Comparison of ENCODE assay signal across 1 cellular context in genomic region chrX:153321381-153322105, GRCh38.
TF ChIP-seq lines count a peak whose summit lies in the region.

Gene PNMA6F, minus strand, starts transcription at chrX:153321767. Its CDS starts 1,093 bp downstream, at chrX:153320674.

TF ChIP-seq in GM23338, 12 proteins besides CTCF, POLR2A, EP300 and RAD21:
- TF ChIP-seq EZH2phosphoT487 (IDR thresholded peaks at IDR 0.05; ENCODE audit: unreplicated experiment) (no peak), POLR2AphosphoS5 (IDR thresholded peaks at IDR 0.05; ENCODE audit: low read depth) (no peak), JUNB (IDR thresholded peaks at IDR 0.05; ENCODE audit: unreplicated experiment) (no peak), STAT1 (IDR thresholded peaks at IDR 0.05; ENCODE audit: unreplicated experiment) (no peak), CREB1 (CRISPR knock-in tag; IDR thresholded peaks at IDR 0.05; ENCODE audit: low read depth) (no peak), EZH2 (IDR thresholded peaks at IDR 0.05; ENCODE audit: low read depth, unreplicated experiment) (no peak), ETS1 (IDR thresholded peaks at IDR 0.05) (no peak), NANOG (IDR thresholded peaks at IDR 0.05; ENCODE audit: borderline replicate concordance) (no peak), ZNF114 (CRISPR knock-in tag; IDR thresholded peaks at IDR 0.05) (no peak), ZNF331 (CRISPR knock-in tag; IDR thresholded peaks at IDR 0.05; ENCODE audit: low read depth) (no peak)
- TF ChIP-seq, protein P1, sequence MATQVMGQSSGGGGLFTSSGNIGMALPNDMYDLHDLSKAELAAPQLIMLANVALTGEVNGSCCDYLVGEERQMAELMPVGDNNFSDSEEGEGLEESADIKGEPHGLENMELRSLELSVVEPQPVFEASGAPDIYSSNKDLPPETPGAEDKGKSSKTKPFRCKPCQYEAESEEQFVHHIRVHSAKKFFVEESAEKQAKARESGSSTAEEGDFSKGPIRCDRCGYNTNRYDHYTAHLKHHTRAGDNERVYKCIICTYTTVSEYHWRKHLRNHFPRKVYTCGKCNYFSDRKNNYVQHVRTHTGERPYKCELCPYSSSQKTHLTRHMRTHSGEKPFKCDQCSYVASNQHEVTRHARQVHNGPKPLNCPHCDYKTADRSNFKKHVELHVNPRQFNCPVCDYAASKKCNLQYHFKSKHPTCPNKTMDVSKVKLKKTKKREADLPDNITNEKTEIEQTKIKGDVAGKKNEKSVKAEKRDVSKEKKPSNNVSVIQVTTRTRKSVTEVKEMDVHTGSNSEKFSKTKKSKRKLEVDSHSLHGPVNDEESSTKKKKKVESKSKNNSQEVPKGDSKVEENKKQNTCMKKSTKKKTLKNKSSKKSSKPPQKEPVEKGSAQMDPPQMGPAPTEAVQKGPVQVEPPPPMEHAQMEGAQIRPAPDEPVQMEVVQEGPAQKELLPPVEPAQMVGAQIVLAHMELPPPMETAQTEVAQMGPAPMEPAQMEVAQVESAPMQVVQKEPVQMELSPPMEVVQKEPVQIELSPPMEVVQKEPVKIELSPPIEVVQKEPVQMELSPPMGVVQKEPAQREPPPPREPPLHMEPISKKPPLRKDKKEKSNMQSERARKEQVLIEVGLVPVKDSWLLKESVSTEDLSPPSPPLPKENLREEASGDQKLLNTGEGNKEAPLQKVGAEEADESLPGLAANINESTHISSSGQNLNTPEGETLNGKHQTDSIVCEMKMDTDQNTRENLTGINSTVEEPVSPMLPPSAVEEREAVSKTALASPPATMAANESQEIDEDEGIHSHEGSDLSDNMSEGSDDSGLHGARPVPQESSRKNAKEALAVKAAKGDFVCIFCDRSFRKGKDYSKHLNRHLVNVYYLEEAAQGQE (IDR thresholded peaks at IDR 0.05; ENCODE audit: unreplicated experiment), result no peak
- TF ChIP-seq, protein P2, sequence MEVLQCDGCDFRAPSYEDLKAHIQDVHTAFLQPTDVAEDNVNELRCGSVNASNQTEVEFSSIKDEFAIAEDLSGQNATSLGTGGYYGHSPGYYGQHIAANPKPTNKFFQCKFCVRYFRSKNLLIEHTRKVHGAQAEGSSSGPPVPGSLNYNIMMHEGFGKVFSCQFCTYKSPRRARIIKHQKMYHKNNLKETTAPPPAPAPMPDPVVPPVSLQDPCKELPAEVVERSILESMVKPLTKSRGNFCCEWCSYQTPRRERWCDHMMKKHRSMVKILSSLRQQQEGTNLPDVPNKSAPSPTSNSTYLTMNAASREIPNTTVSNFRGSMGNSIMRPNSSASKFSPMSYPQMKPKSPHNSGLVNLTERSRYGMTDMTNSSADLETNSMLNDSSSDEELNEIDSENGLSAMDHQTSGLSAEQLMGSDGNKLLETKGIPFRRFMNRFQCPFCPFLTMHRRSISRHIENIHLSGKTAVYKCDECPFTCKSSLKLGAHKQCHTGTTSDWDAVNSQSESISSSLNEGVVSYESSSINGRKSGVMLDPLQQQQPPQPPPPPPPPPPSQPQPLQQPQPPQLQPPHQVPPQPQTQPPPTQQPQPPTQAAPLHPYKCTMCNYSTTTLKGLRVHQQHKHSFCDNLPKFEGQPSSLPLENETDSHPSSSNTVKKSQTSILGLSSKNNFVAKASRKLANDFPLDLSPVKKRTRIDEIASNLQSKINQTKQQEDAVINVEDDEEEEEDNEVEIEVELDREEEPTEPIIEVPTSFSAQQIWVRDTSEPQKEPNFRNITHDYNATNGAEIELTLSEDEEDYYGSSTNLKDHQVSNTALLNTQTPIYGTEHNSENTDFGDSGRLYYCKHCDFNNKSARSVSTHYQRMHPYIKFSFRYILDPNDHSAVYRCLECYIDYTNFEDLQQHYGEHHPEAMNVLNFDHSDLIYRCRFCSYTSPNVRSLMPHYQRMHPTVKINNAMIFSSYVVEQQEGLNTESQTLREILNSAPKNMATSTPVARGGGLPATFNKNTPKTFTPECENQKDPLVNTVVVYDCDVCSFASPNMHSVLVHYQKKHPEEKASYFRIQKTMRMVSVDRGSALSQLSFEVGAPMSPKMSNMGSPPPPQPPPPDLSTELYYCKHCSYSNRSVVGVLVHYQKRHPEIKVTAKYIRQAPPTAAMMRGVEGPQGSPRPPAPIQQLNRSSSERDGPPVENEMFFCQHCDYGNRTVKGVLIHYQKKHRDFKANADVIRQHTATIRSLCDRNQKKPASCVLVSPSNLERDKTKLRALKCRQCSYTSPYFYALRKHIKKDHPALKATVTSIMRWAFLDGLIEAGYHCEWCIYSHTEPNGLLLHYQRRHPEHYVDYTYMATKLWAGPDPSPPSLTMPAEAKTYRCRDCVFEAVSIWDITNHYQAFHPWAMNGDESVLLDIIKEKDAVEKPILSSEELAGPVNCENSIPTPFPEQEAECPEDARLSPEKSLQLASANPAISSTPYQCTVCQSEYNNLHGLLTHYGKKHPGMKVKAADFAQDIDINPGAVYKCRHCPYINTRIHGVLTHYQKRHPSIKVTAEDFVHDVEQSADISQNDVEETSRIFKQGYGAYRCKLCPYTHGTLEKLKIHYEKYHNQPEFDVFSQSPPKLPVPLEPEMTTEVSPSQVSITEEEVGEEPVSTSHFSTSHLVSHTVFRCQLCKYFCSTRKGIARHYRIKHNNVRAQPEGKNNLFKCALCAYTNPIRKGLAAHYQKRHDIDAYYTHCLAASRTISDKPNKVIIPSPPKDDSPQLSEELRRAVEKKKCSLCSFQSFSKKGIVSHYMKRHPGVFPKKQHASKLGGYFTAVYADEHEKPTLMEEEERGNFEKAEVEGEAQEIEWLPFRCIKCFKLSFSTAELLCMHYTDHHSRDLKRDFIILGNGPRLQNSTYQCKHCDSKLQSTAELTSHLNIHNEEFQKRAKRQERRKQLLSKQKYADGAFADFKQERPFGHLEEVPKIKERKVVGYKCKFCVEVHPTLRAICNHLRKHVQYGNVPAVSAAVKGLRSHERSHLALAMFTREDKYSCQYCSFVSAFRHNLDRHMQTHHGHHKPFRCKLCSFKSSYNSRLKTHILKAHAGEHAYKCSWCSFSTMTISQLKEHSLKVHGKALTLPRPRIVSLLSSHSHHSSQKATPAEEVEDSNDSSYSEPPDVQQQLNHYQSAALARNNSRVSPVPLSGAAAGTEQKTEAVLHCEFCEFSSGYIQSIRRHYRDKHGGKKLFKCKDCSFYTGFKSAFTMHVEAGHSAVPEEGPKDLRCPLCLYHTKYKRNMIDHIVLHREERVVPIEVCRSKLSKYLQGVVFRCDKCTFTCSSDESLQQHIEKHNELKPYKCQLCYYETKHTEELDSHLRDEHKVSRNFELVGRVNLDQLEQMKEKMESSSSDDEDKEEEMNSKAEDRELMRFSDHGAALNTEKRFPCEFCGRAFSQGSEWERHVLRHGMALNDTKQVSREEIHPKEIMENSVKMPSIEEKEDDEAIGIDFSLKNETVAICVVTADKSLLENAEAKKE (CRISPR knock-in tag; IDR thresholded peaks at IDR 0.05), result no peak
TF ChIP-seq in GM23338: peak in this region for 0.
